Comparison of ENCODE assay signal across 1 cellular context in genomic region chr1:166870584-166870983, GRCh38.
TF ChIP-seq lines count a peak whose summit lies in the region.

No MANE protein-coding gene starts in this region.

TF ChIP-seq in GM12878, 131 proteins besides CTCF, POLR2A, EP300 and RAD21:
- no peak for TF ChIP-seq ZBTB40 (IDR thresholded peaks at IDR 0.05; ENCODE audit: borderline replicate concordance)
- no peak for TF ChIP-seq ZNF24 (IDR thresholded peaks at IDR 0.05)
- no peak for TF ChIP-seq EGR1 (IDR thresholded peaks at IDR 0.05; ENCODE audit: borderline replicate concordance in 1 of 2, low read depth in 2 of 2, low read length in 2 of 2)
- TF ChIP-seq PBX3 (IDR thresholded peaks at IDR 0.05; ENCODE audit: insufficient replicate concordance, low read depth, low read length), result no peak
